Comparison of ENCODE assay signal across 19 cellular contexts in the genomic region with DNA sequence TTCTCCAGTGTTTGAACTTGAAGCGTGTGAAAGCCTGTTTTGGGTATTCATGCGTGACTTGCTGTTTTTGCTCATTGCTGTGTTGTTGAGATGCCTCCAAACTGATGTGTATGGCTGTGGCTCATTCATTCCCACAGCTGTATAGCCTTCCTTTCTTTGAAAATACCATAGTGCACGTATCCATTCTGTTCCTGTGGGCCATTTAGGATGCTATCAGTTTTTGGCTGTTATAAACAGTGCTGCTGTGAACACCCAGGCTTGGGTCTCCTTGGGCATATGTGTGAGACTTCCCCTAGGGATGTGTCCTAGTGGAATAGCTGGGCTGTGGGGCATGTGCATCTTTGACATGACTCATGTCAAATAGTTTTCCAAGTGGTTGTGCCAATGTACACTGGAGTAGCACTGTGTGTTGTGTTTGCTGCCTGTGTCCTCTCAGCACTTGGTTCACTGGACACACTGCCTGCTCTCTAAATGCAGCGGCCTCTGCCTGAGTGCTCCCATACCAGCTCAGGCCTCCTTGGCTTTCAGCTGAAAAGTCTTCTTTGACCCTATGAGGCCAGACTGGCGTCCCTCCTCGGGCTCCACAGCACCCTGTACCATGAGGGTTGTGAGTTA.
DNase-seq lines count a peak whose midpoint lies in the region; ATAC-seq, FAIRE-seq and TF ChIP-seq lines count a peak whose summit lies in the region.
"Had no signal": no experiment of that assay in that cellular context is flagged by ENCODE, and none has a peak within 500 bp of the region (broad histone marks: within the 10 kb centered on the region; RNA-seq: fewer than 3 reads in every experiment).

No MANE protein-coding gene starts in this region.

- TF ChIP-seq POLR2A in A549 (IDR thresholded peaks at IDR 0.05; ENCODE audit: low read length) = no peak

- POLR2A ChIA-PET in A549 (lab: Yijun Ruan, JAX) = no interaction called here
- POLR2A ChIA-PET in GM10248 (lab: Yijun Ruan, JAX) = no interaction called here

- no peaks in the 10 kb centered on the region for H3K9me1 ChIP-seq in keratinocyte (ENCODE audit: control insufficient read depth, extremely low read depth, insufficient read depth, low read length)

- peaks cover 4% of the 10 kb centered on the region for H3K27me3 Mint-ChIP-seq in activated CD4-positive, alpha-beta T cell treated with anti-CD3 and anti-CD28 coated beads, Interleukin-2, amount 10 ng/mL, durations not matched to agents 24 days and 14 days

- no peaks in the 10 kb centered on the region for H3K4me1 Mint-ChIP-seq in activated CD4-positive, alpha-beta T cell treated with anti-CD3 and anti-CD28 coated beads, Interleukin-2, amount 10 ng/mL, durations not matched to agents 24 days and 14 days
- H3K4me1 Mint-ChIP-seq: activated CD4-positive, alpha-beta memory T cell treated with anti-CD3 and anti-CD28 coated beads, Interleukin-2, amount 10 ng/mL, durations not matched to agents 7 days and 5 days; IgD-negative memory B cell had no signal

- dilution Hi-C loops in keratinocyte (cut with MboI; ENCODE audit: extremely low pct_ligation_motif_present, low sequenced_read_pairs) = no loop called here

- H4K20me1 ChIP-seq in keratinocyte (ENCODE audit: control insufficient read depth, extremely low read depth, insufficient read depth, low read length) = no peaks in the 10 kb centered on the region

- H3K4me3 ChIP-seq in A549 = no peak overlapping the region
- H3K4me3 ChIP-seq in bronchial epithelial cell (ENCODE audit: low read depth, low read length) = no peak overlapping the region
- no peak overlapping the region for H3K4me3 ChIP-seq in keratinocyte (ENCODE audit: control insufficient read depth in 2 of 3, extremely low read depth in 1 of 3, insufficient read depth in 2 of 3, low read depth in 1 of 3, low read length in 3 of 3)

- no peak for TF ChIP-seq RAD21 in A549 (conservative IDR thresholded peaks at IDR 0.05 in 1 of 2, IDR thresholded peaks at IDR 0.05 in 1 of 2)

- WGBS in A549 (ENCODE audit: missing lambda C conversion rate) = 38% methylated on average over 6 of the region's 6 CpGs

- ATAC-seq in A549 = peak; percentile 64 to 71; a peak in 4 of 6 replicates
- ATAC-seq: sciatic nerve, SK-N-SH treated with all-trans-retinoic acid at 6 μM for 48 hours had no signal

- no peaks in the 10 kb centered on the region for H3K79me2 ChIP-seq in keratinocyte (ENCODE audit: control insufficient read depth, insufficient read depth, low read length)

- TF ChIP-seq CTCF in A549 (IDR thresholded peaks at IDR 0.05) (no peak), GM10248 (IDR thresholded peaks at IDR 0.05; ENCODE audit: control extremely low read depth, extremely low read depth, low read depth, missing control alignments) (no peak), bronchial epithelial cell (IDR thresholded peaks at IDR 0.05; ENCODE audit: insufficient read depth, low read length, severe bottlenecking) (no peak), keratinocyte (optimal IDR thresholded peaks at IDR 0.05 in 1 of 3, IDR thresholded peaks at IDR 0.05 in 1 of 3, conservative IDR thresholded peaks at IDR 0.05 in 1 of 3; ENCODE audit: extremely low read depth in 1 of 3, insufficient read depth in 2 of 3, low read length in 3 of 3) (no peak)

- no peaks in the 10 kb centered on the region for H3K27me3 ChIP-seq in bronchial epithelial cell (ENCODE audit: control insufficient read depth, insufficient read depth, low read length)
- H3K27me3 ChIP-seq in keratinocyte (ENCODE audit: control insufficient read depth, extremely low read depth, insufficient read depth, low read length) = peaks cover 8% of the 10 kb centered on the region

- H3K4me2 ChIP-seq in A549 = no peak overlapping the region
- no peak overlapping the region for H3K4me2 ChIP-seq in keratinocyte (ENCODE audit: control insufficient read depth, extremely low read depth, insufficient read depth, low read depth, low read length)

- intact Hi-C loops in activated CD4-positive, alpha-beta T cell treated with anti-CD3 and anti-CD28 coated beads, Interleukin-2, amount 10 ng/mL, durations not matched to agents 24 days and 14 days (cut with micrococcal nuclease) = no loop called here

- H3K27ac ChIP-seq in A549 = no peak overlapping the region
- H3K27ac ChIP-seq in keratinocyte (ENCODE audit: control insufficient read depth, insufficient read depth, low read length) = no peak overlapping the region

- H3K4me3 Mint-ChIP-seq in activated CD4-positive, alpha-beta T cell treated with anti-CD3 and anti-CD28 coated beads, Interleukin-2, amount 10 ng/mL, durations not matched to agents 24 days and 14 days = no peak overlapping the region
- H3K4me3 Mint-ChIP-seq: activated CD4-positive, alpha-beta memory T cell treated with anti-CD3 and anti-CD28 coated beads, Interleukin-2, amount 10 ng/mL, durations not matched to agents 7 days and 5 days; nephron progenitor cell had no signal

- no peak overlapping the region for H2AFZ ChIP-seq in keratinocyte (ENCODE audit: control insufficient read depth, low read length)

- no peak overlapping the region for H3K9ac ChIP-seq in keratinocyte (ENCODE audit: control insufficient read depth, extremely low read depth, insufficient read depth, low read length)

- H3K27ac Mint-ChIP-seq in activated CD4-positive, alpha-beta T cell treated with anti-CD3 and anti-CD28 coated beads, Interleukin-2, amount 10 ng/mL, durations not matched to agents 24 days and 14 days = no peak overlapping the region
- H3K27ac Mint-ChIP-seq: activated CD4-positive, alpha-beta memory T cell treated with anti-CD3 and anti-CD28 coated beads, Interleukin-2, amount 10 ng/mL, durations not matched to agents 7 days and 5 days; IgD-negative memory B cell; nephron progenitor cell had no signal

- TF ChIP-seq EP300 in A549 (IDR thresholded peaks at IDR 0.05) = no peak

- no peaks in the 10 kb centered on the region for H3K9me3 Mint-ChIP-seq in activated CD4-positive, alpha-beta T cell treated with anti-CD3 and anti-CD28 coated beads, Interleukin-2, amount 10 ng/mL, durations not matched to agents 24 days and 14 days
- H3K9me3 Mint-ChIP-seq: activated CD4-positive, alpha-beta memory T cell treated with anti-CD3 and anti-CD28 coated beads, Interleukin-2, amount 10 ng/mL, durations not matched to agents 7 days and 5 days had no signal

- no peaks in the 10 kb centered on the region for H3K9me3 ChIP-seq in A549
- H3K9me3 ChIP-seq in keratinocyte (ENCODE audit: control insufficient read depth, low read depth, low read length) = no peaks in the 10 kb centered on the region

- H3K36me3 ChIP-seq in bronchial epithelial cell (ENCODE audit: control insufficient read depth, insufficient read depth, low read length) (no peaks in the 10 kb centered on the region), keratinocyte (ENCODE audit: control insufficient read depth in 2 of 2, extremely low read depth in 1 of 2, insufficient read depth in 2 of 2, low read length in 2 of 2) (no peaks in the 10 kb centered on the region)

- DNase-seq in A549 (ENCODE audit: low read depth in 1 of 2, low spot score in 1 of 2) = peak in 1 of 2 experiments; percentile 20
- peak; percentile 2 for DNase-seq in GM10248 (ENCODE audit: extremely low spot score)
- peak; percentile 74 for DNase-seq in bronchial epithelial cell (ENCODE audit: low read depth)
- DNase-seq in keratinocyte (ENCODE audit: low read depth, low spot score) = no peak
- no peak for DNase-seq in germinal center (ENCODE audit: low spot score)
- no peak for DNase-seq in activated CD4-positive, alpha-beta T cell treated with anti-CD3 and anti-CD28 coated beads, Interleukin-2, amount 10 ng/mL, durations not matched to agents 24 days and 14 days
- no peak for DNase-seq in NCI-H2227 (lab: John Stamatoyannopoulos, UW; ENCODE audit: unreplicated experiment)
- DNase-seq in NCI-H2107 treated with DMSO at 0.1 percent for 48 hours (lab: John Stamatoyannopoulos, UW; ENCODE audit: unreplicated experiment) = no peak
- DNase-seq: activated CD4-positive, alpha-beta memory T cell treated with anti-CD3 and anti-CD28 coated beads, Interleukin-2, amount 10 ng/mL, durations not matched to agents 7 days and 5 days; activated effector memory CD4-positive, alpha-beta T cell treated with anti-CD3 and anti-CD28 coated beads, Interleukin-2, amount 50 U/mL, for 16 hours; head of caudate nucleus; NCI-H1436; NCI-H446; nephron progenitor cell; stimulated activated naive CD4-positive, alpha-beta T cell had no signal

- CTCF ChIA-PET in A549 (lab: Yijun Ruan, JAX) = interaction anchor here (1.2 kb wide), 1 partner anchor 42 kb away, joined by 5 read pairs; no protein-coding TSS in a partner anchor
- CTCF ChIA-PET in GM10248 (lab: Yijun Ruan, JAX) = no interaction called here

- no peaks in the 10 kb centered on the region for H3K36me3 Mint-ChIP-seq in activated CD4-positive, alpha-beta T cell treated with anti-CD3 and anti-CD28 coated beads, Interleukin-2, amount 10 ng/mL, durations not matched to agents 24 days and 14 days (ENCODE audit: low read depth)
- H3K36me3 Mint-ChIP-seq: IgD-negative memory B cell had no signal

- H3K4me1 ChIP-seq in A549 (no peaks in the 10 kb centered on the region), keratinocyte (ENCODE audit: control insufficient read depth, extremely low read depth, insufficient read depth, low read length) (no peaks in the 10 kb centered on the region)

- FAIRE-seq in A549 (lab: Jason Lieb, UNC) (no peak), bronchial epithelial cell (lab: Jason Lieb, UNC) (no peak), keratinocyte (lab: Jason Lieb, UNC) (peak; percentile 29)
- FAIRE-seq: TTC549 had no signal

TF ChIP-seq in A549, 52 proteins besides CTCF, POLR2A, EP300 and RAD21 (continues in another document):
- TF ChIP-seq ZC3H11A (IDR thresholded peaks at IDR 0.05) (no peak), MYC (IDR thresholded peaks at IDR 0.05; ENCODE audit: borderline replicate concordance, low read length) (no peak), RCOR1 (IDR thresholded peaks at IDR 0.05; ENCODE audit: low read depth, low read length) (no peak)
- TF ChIP-seq, protein P1, sequence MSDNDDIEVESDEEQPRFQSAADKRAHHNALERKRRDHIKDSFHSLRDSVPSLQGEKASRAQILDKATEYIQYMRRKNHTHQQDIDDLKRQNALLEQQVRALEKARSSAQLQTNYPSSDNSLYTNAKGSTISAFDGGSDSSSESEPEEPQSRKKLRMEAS (IDR thresholded peaks at IDR 0.05) = no peak
- TF ChIP-seq, protein P2, sequence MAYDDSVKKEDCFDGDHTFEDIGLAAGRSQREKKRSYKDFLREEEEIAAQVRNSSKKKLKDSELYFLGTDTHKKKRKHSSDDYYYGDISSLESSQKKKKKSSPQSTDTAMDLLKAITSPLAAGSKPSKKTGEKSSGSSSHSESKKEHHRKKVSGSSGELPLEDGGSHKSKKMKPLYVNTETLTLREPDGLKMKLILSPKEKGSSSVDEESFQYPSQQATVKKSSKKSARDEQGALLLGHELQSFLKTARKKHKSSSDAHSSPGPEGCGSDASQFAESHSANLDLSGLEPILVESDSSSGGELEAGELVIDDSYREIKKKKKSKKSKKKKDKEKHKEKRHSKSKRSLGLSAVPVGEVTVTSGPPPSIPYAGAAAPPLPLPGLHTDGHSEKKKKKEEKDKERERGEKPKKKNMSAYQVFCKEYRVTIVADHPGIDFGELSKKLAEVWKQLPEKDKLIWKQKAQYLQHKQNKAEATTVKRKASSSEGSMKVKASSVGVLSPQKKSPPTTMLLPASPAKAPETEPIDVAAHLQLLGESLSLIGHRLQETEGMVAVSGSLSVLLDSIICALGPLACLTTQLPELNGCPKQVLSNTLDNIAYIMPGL (CRISPR knock-in tag; IDR thresholded peaks at IDR 0.05; ENCODE audit: borderline replicate concordance) = no peak

Comparison
In these comparisons a context has a peak if more than half of its experiments do, and no peak if none do; other contexts are left out.
1. DNase-seq: peak in GM10248 (single experiment) and bronchial epithelial cell (single experiment); none in keratinocyte (single experiment), germinal center (single experiment), activated CD4-positive, alpha-beta T cell treated with anti-CD3 and anti-CD28 coated beads, Interleukin-2, amount 10 ng/mL, durations not matched to agents 24 days and 14 days (single experiment), NCI-H2227 (single experiment) and NCI-H2107 treated with DMSO at 0.1 percent for 48 hours (single experiment).